In the genomic region with DNA sequence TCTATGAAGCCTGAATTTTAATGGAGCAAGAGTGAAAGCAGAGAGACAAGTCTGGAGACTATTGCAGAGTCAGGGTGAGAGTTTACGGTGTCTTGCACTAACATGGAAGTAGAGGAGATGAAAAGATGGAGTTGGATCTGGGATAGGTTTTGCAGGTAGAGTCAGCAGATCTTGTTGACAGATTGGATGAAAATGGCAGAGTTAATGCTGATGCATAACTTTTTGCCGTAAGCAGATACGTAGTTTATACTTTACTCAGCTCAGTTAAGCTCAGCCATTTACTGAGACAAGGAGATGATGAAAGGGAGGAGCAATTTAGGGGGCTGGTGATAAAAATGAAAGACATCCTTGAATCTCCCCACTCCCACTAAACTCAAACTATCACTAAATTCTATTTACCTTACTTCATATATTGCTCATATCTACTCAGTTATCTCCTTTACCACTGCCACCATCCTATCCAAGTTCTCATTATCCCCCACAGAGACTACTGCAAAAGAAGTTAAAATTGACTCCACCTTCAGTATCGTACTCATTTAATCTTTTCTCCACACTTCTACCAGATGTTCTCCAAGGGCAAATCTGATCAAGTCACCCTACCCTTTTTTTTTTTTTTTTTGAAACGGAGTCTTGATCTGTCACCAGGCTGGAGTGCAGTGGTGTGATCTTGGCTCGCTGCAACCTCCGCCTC, we compare ENCODE assay signal across 14 cellular contexts.
DNase-seq lines count a peak whose midpoint lies in the region; ATAC-seq, FAIRE-seq and TF ChIP-seq lines count a peak whose summit lies in the region.
"Had no signal": no experiment of that assay in that cellular context is flagged by ENCODE, and none has a peak within 500 bp of the region (broad histone marks: within the 10 kb centered on the region; RNA-seq: fewer than 3 reads in every experiment).

No MANE protein-coding gene starts in this region.

- TF ChIP-seq CTCF in HEK293 (tag by site-specific recombination; IDR thresholded peaks at IDR 0.05) = no peak
- no peak for TF ChIP-seq CTCF in Loucy (conservative IDR thresholded peaks at IDR 0.05; ENCODE audit: low read length)
- no peak for TF ChIP-seq CTCF in WI38 (IDR thresholded peaks at IDR 0.05; ENCODE audit: low read depth, low read length)
- no peak for TF ChIP-seq CTCF in parathyroid adenoma (IDR thresholded peaks at IDR 0.05)

- POLR2A ChIA-PET in HEK293 (lab: Yijun Ruan, JAX) = no interaction called here

- peak overlapping the region; percentile 25 for H3K4me2 ChIP-seq in Loucy (ENCODE audit: low read depth, low read length, poor library complexity, severe bottlenecking)
- peak overlapping the region; percentile 66 for H3K4me2 ChIP-seq in parathyroid adenoma (ENCODE audit: low read length)
- H3K4me2 ChIP-seq: A549, KMS-11 had no signal

- H3F3A ChIP-seq in Loucy (ENCODE audit: low read depth) = no peaks in the 10 kb centered on the region

- ATAC-seq in GM19463 (IDR thresholded peaks at IDR 0.05; ENCODE audit: unreplicated experiment) = no peak
- ATAC-seq in HG03439 (IDR thresholded peaks at IDR 0.05; ENCODE audit: unreplicated experiment) = no peak
- ATAC-seq: A549; CD8-positive, alpha-beta T cell had no signal

- H3K9me3 ChIP-seq in HEK293 (ENCODE audit: control insufficient read depth, insufficient read depth, low read depth, low read length) (no peaks in the 10 kb centered on the region), Loucy (ENCODE audit: insufficient read depth, low read depth, low read length) (no peaks in the 10 kb centered on the region), parathyroid adenoma (ENCODE audit: control insufficient read depth, low read length) (no peaks in the 10 kb centered on the region)
- H3K9me3 ChIP-seq: A549, HAP-1 had no signal

- H3K36me3 ChIP-seq in HEK293 (ENCODE audit: control insufficient read depth in 2 of 2, insufficient read depth in 1 of 2, low read length in 2 of 2) (no peaks in the 10 kb centered on the region), Loucy (ENCODE audit: insufficient read depth, low read length) (no peaks in the 10 kb centered on the region), parathyroid adenoma (ENCODE audit: control insufficient read depth, insufficient read depth, low read length) (no peaks in the 10 kb centered on the region)
- H3K36me3 ChIP-seq: HAP-1 had no signal

- no peak for FAIRE-seq in urothelium cell line (lab: Jason Lieb, UNC)
- FAIRE-seq: A549, H1 had no signal

- H2AFZ ChIP-seq in Loucy (ENCODE audit: low read length) (peak overlapping the region; percentile 55), parathyroid adenoma (peak overlapping the region; percentile 72)

- H3K4me1 ChIP-seq in HEK293 (ENCODE audit: control insufficient read depth, insufficient read depth, low read length) (no peaks in the 10 kb centered on the region; the same call in 1 of the 2 replicates), Loucy (ENCODE audit: insufficient read depth, low read length, poor library complexity, severe bottlenecking) (no peaks in the 10 kb centered on the region), parathyroid adenoma (peaks cover 15% of the 10 kb centered on the region)
- H3K4me1 ChIP-seq: A549, HAP-1 had no signal

- CTCF ChIA-PET in HEK293 (lab: Yijun Ruan, JAX) = interaction anchor here (0.9 kb wide), 1 partner anchor 19 kb away, joined by 4 read pairs; no protein-coding TSS in a partner anchor

- H3K9ac ChIP-seq in Loucy (ENCODE audit: low read depth, low read length, poor library complexity, severe bottlenecking) = no peak overlapping the region
- no peak overlapping the region for H3K9ac ChIP-seq in parathyroid adenoma
- H3K9ac ChIP-seq: KMS-11 had no signal

- H3K27me3 ChIP-seq in Loucy (ENCODE audit: insufficient read depth, low read length, poor library complexity, severe bottlenecking) = no peaks in the 10 kb centered on the region
- H3K27me3 ChIP-seq in parathyroid adenoma (ENCODE audit: control insufficient read depth, insufficient read depth, low read length) = no peaks in the 10 kb centered on the region

- H3K4me3 ChIP-seq in HEK293 (ENCODE audit: low read depth, low read length) (no peak overlapping the region), Loucy (ENCODE audit: low read length, poor library complexity, severe bottlenecking) (no peak overlapping the region), WI38 (ENCODE audit: low read depth, low read length) (peak overlapping the region; percentile 15; the same call in 1 of the 2 replicates), parathyroid adenoma (ENCODE audit: low read depth, low read length) (peak overlapping the region; percentile 48)
- H3K4me3 ChIP-seq: A549, HAP-1 had no signal

- H4K20me1 ChIP-seq in Loucy (ENCODE audit: insufficient read depth, low read length, poor library complexity, severe bottlenecking) = no peaks in the 10 kb centered on the region

- DNase-seq in urothelium cell line (ENCODE audit: low spot score) = no peak
- DNase-seq: CD8-positive, alpha-beta T cell; COR-L47; GF-D8 had no signal

- no peaks in the 10 kb centered on the region for H3K9me2 ChIP-seq in Loucy (replicated peaks; ENCODE audit: low read depth, low read length)

- H3K27ac ChIP-seq in HEK293 (ENCODE audit: extremely low read depth, low read depth, low read length) (no peak overlapping the region), parathyroid adenoma (peak overlapping the region; percentile 87)
- H3K27ac ChIP-seq: A549, KMS-11 had no signal

- H3K79me2 ChIP-seq in Loucy (ENCODE audit: insufficient read depth, low read length) (no peaks in the 10 kb centered on the region), parathyroid adenoma (no peaks in the 10 kb centered on the region)

TF ChIP-seq in HEK293, 187 proteins besides CTCF, POLR2A, EP300 and RAD21:
- TF ChIP-seq, protein P1, sequence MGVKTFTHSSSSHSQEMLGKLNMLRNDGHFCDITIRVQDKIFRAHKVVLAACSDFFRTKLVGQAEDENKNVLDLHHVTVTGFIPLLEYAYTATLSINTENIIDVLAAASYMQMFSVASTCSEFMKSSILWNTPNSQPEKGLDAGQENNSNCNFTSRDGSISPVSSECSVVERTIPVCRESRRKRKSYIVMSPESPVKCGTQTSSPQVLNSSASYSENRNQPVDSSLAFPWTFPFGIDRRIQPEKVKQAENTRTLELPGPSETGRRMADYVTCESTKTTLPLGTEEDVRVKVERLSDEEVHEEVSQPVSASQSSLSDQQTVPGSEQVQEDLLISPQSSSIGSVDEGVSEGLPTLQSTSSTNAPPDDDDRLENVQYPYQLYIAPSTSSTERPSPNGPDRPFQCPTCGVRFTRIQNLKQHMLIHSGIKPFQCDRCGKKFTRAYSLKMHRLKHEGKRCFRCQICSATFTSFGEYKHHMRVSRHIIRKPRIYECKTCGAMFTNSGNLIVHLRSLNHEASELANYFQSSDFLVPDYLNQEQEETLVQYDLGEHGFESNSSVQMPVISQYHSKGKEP (tag by site-specific recombination; IDR thresholded peaks at IDR 0.05) = no peak
- no peak for TF ChIP-seq KLF7 (tag by site-specific recombination; IDR thresholded peaks at IDR 0.05; ENCODE audit: borderline replicate concordance)
- 0 out of 2 replicates have a peak, but pooled peaks have one; percentile 10 for TF ChIP-seq GLIS1 (tag by site-specific recombination; IDR thresholded peaks at IDR 0.05)
- TF ChIP-seq ZNF558 (tag by site-specific recombination; IDR thresholded peaks at IDR 0.05) = no peak
- TF ChIP-seq, protein P2, sequence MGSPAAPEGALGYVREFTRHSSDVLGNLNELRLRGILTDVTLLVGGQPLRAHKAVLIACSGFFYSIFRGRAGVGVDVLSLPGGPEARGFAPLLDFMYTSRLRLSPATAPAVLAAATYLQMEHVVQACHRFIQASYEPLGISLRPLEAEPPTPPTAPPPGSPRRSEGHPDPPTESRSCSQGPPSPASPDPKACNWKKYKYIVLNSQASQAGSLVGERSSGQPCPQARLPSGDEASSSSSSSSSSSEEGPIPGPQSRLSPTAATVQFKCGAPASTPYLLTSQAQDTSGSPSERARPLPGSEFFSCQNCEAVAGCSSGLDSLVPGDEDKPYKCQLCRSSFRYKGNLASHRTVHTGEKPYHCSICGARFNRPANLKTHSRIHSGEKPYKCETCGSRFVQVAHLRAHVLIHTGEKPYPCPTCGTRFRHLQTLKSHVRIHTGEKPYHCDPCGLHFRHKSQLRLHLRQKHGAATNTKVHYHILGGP (tag by site-specific recombination; IDR thresholded peaks at IDR 0.05) = 0 out of 2 replicates have a peak, but pooled peaks have one; percentile 3
- TF ChIP-seq ZNF521 (tag by site-specific recombination; IDR thresholded peaks at IDR 0.05) = no peak
- no peak for TF ChIP-seq ZNF211 (tag by site-specific recombination; IDR thresholded peaks at IDR 0.05; ENCODE audit: low read depth)

Comparison
In these comparisons a context has a peak if more than half of its experiments do, and no peak if none do; other contexts are left out.
1. H3K4me3 ChIP-seq: peak in WI38 (single experiment) and parathyroid adenoma (single experiment); none in HEK293 (single experiment) and Loucy (single experiment).